In the genomic region with DNA sequence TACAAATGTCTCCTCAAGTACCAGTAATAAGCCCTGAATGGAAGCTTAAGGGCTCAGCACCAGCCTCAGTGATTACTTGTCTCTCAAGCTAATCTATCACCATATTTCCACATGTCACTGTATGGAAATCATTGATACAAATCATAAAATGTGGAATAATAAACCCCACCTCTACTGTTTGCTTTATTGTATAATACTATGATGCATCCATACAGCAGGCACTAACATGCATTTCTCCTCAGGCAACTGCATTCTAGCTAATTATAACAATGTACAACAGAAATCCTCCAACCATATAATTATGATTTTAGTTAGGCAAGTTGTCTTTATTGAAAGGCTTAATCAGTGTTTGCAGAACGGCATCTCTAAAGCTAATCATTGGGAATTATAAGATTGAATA, we compare ENCODE assay signal across 21 cellular contexts.
"Had no signal": no experiment of that assay in that cellular context is flagged by ENCODE, and none has a peak within 500 bp of the region (broad histone marks: within the 10 kb centered on the region; RNA-seq: fewer than 3 reads in every experiment).

No MANE protein-coding gene starts in this region.

- H3K4me3 ChIP-seq: left ventricle myocardium inferior, lung, mucosa of descending colon, ovary, right atrium auricular region, right lobe of liver, smooth muscle cell, tibial nerve, uterus had no signal

- H3K27ac ChIP-seq: left ventricle myocardium inferior, ovary, right atrium auricular region, right lobe of liver, tibial nerve, uterus had no signal

- DNase-seq: islet precursor cell; left ventricle myocardium inferior; midbrain; mucosa of descending colon; naive thymus-derived CD4-positive, alpha-beta T cell; ovary; right lobe of liver; stimulated activated CD4-positive, alpha-beta T cell treated with anti-CD3 and anti-CD28 coated beads, Interleukin-1b, Interleukin-23, amount 100 ng/mL, for 48 hours; stimulated activated CD4-positive, alpha-beta T cell treated with anti-CD3 and anti-CD28 coated beads, Interleukin-2, amount 100 ng/mL, for 48 hours; stimulated activated CD4-positive, alpha-beta T cell treated with anti-CD3 and anti-CD28 coated beads, Interleukin-4, amount 100 ng/mL, for 4 hours; stimulated activated CD8-positive, alpha-beta memory T cell treated with anti-CD3 and anti-CD28 coated beads, Interleukin-4, amount 100 ng/mL, for 48 hours; stimulated activated naive CD4-positive, alpha-beta T cell treated with Interleukin-2 at 50 U/mL for 16 hours; stimulated activated naive CD8-positive, alpha-beta T cell treated with anti-CD3 and anti-CD28 coated beads, Interleukin-15, amount 100 ng/mL, for 72 hours; substantia nigra; uterus had no signal

- ATAC-seq: mucosa of descending colon; naive thymus-derived CD4-positive, alpha-beta T cell; natural killer cell treated with Interleukin-12 subunit alpha and Interleukin-12 subunit beta and Interleukin-15 and Interleukin-18, amount 100 ng/mL, for 72 hours; right lobe of liver; stimulated activated memory B cell treated with anti-CD40 and anti-IgM and Interleukin-4, amounts not matched to agents 10 μg/mL and 1 μg/mL and 100 μg/mL, for 72 hours; stimulated activated naive CD8-positive, alpha-beta T cell treated with anti-CD3 and anti-CD28 coated beads, Interleukin-15, amount 100 ng/mL, for 72 hours had no signal

- H3K4me1 ChIP-seq: left ventricle myocardium inferior, right atrium auricular region, right lobe of liver, tibial nerve, uterus had no signal

- H3K36me3 ChIP-seq: left ventricle myocardium inferior, ovary, right atrium auricular region, right lobe of liver, uterus had no signal

- H3K27me3 ChIP-seq: ovary, right atrium auricular region, right lobe of liver, tibial nerve, uterus had no signal
